ENCODE assay signal across 35 cellular contexts in the genomic region with DNA sequence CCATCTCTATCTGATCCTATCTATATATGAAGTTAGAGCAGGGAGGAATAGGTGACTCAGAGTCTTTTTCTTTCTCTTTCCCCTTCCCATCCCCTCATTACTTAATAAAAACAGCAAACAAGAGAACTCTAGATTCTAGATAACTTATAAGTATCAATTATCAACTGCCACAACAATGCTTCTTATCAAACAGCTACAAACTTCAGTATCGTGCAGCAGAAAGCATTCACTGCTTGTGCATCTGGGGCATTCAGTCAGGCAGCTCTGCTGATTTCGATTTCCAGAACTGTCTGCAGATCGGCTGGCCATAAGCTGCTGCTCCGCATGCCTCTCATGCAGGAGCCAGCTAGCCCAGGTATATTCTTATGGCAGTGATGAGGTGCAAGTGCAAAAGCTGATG. TPM values are rescaled to one million over a fixed set of nuclear protein-coding genes. Genes with fewer than 3 reads are reported as not detected.
"Had no signal": no experiment of that assay in that cellular context is flagged by ENCODE, and none has a peak within 500 bp of the region (broad histone marks: within the 10 kb centered on the region; RNA-seq: fewer than 3 reads in every experiment).

No MANE protein-coding gene starts in this region.

- H3K27ac ChIP-seq: ascending aorta, breast epithelium, cardiac muscle cell, colonic mucosa, epithelial cell of prostate, esophagus squamous epithelium, gastroesophageal sphincter had no signal

- H3K9me3 ChIP-seq: ascending aorta, breast epithelium, colonic mucosa, esophagus squamous epithelium, gastroesophageal sphincter had no signal

- H3K36me3 ChIP-seq: ascending aorta, breast epithelium, cardiac muscle cell, colonic mucosa, gastroesophageal sphincter had no signal

- H3K27me3 ChIP-seq: ascending aorta, breast epithelium, cardiac muscle cell, colonic mucosa, esophagus squamous epithelium had no signal

- DNase-seq: activated CD4-positive, alpha-beta memory T cell treated with anti-CD3 and anti-CD28 coated beads for 36 hours; activated CD4-positive, alpha-beta T cell treated with anti-CD3 and anti-CD28 coated beads for 36 hours; activated CD4-positive, alpha-beta T cell treated with anti-CD3 and anti-CD28 coated beads, Interleukin-2, amount 10 ng/mL, durations not matched to agents 24 days and 14 days; activated CD4-positive, CD25-positive, alpha-beta regulatory T cell; activated CD4-positive, CD25-positive, alpha-beta regulatory T cell treated with anti-CD3 and anti-CD28 coated beads, Interleukin-2, amount 50 U/mL, for 72 hours; activated CD8-positive, alpha-beta memory T cell treated with anti-CD3 and anti-CD28 coated beads, Interleukin-2, amount 10 ng/mL, durations not matched to agents 7 days and 5 days; activated CD8-positive, alpha-beta memory T cell treated with anti-CD3 and anti-CD28 coated beads, Interleukin-2, amount 50 U/mL, for 4 hours; activated CD8-positive, alpha-beta T cell treated with anti-CD3 and anti-CD28 coated beads, Interleukin-2, amount 10 ng/mL, durations not matched to agents 7 days and 5 days; activated gamma-delta T cell; activated naive CD4-positive, alpha-beta T cell; activated naive CD4-positive, alpha-beta T cell treated with anti-CD3 and anti-CD28 coated beads, Interleukin-2, amount 50 U/mL, for 16 hours; activated naive CD8-positive, alpha-beta T cell treated with anti-CD3 and anti-CD28 coated beads for 36 hours; activated T-cell treated with anti-CD3 and anti-CD28 coated beads, Interleukin-2, amount 50 U/mL, for 1 hour; activated T-cell treated with anti-CD3 and anti-CD28 coated beads, Interleukin-2, amount 50 U/mL, for 48 hours; central memory CD4-positive, alpha-beta T cell; cerebellar nuclear complex; colonic mucosa; effector CD8-positive, alpha-beta T cell; esophagus squamous epithelium; foreskin melanocyte; T-helper 2 cell had no signal

- H3K4me1 ChIP-seq: ascending aorta, breast epithelium, colonic mucosa, esophagus squamous epithelium had no signal

- H3K4me3 ChIP-seq: ascending aorta, breast epithelium, cardiac muscle cell, colonic mucosa, esophagus squamous epithelium, gastroesophageal sphincter had no signal

RNA-seq across cellular contexts. Expression of gene A2ML1, which starts 19.4 kb away (rescaled TPM):
- total RNA-seq: activated CD4-positive, alpha-beta memory T cell treated with anti-CD3 and anti-CD28 coated beads for 36 hours; activated CD4-positive, alpha-beta T cell treated with anti-CD3 and anti-CD28 coated beads for 36 hours; activated CD4-positive, alpha-beta T cell treated with anti-CD3 and anti-CD28 coated beads, Interleukin-2, amount 10 ng/mL, durations not matched to agents 24 days and 14 days; activated CD8-positive, alpha-beta memory T cell treated with anti-CD3 and anti-CD28 coated beads for 36 hours; activated CD8-positive, alpha-beta memory T cell treated with anti-CD3 and anti-CD28 coated beads, Interleukin-2, amount 10 ng/mL, durations not matched to agents 7 days and 5 days; activated CD8-positive, alpha-beta T cell treated with anti-CD3 and anti-CD28 coated beads, Interleukin-2, amount 10 ng/mL, durations not matched to agents 7 days and 5 days; activated naive CD8-positive, alpha-beta T cell treated with anti-CD3 and anti-CD28 coated beads for 36 hours; activated T-helper 1 cell treated with anti-CD3 and anti-CD28 coated beads, Interleukin-12 subunit alpha, Interleukin-12 subunit beta, Interleukin-2, Interleukin-4 antibody, amounts not matched to agents 30 ng/mL and 10 ng/mL and 1 ng/mL, durations not matched to agents 14 hours and 24 hours and 36 hours; activated T-helper 2 cell treated with anti-CD3 and anti-CD28 coated beads, Interferon-gamma antibody, Interleukin-2, Interleukin-4, amounts not matched to agents 10 μg/mL and 5 μg/mL and 100 μg/mL, durations not matched to agents 14 hours and 24 hours and 36 hours; ascending aorta; cardiac muscle cell; colonic mucosa; dermis microvascular lymphatic vessel endothelial cell; endothelial cell of umbilical vein; fibroblast of lung; fibroblast of villous mesenchyme; glomerular endothelial cell; T-helper 1 cell treated with Interleukin-12 subunit alpha and Interleukin-12 subunit beta and Interleukin-4 antibody, amounts not matched to agents 30 ng/mL and 1 ng/mL, for 36 hours had no signal
